ENCODE assay signal across 17 cellular contexts in genomic region chr6:87093199-87093598, GRCh38. TPM values are rescaled to one million over a fixed set of nuclear protein-coding genes. Genes with fewer than 3 reads are reported as not detected.
DNase-seq lines count a peak whose midpoint lies in the region; ATAC-seq, FAIRE-seq and TF ChIP-seq lines count a peak whose summit lies in the region.
"Had no signal": no experiment of that assay in that cellular context is flagged by ENCODE, and none has a peak within 500 bp of the region (broad histone marks: within the 10 kb centered on the region; RNA-seq: fewer than 3 reads in every experiment).

No MANE protein-coding gene starts in this region.

- 0 out of 2 replicates have a peak overlapping the region, but pooled peaks have one; percentile 17 for H2AFZ ChIP-seq in SK-N-SH (ENCODE audit: low read depth)
- no peak overlapping the region for H2AFZ ChIP-seq in endothelial cell of umbilical vein (ENCODE audit: low read depth, low read length)

- H3K36me3 Mint-ChIP-seq in HFFc6 (ENCODE audit: low read depth), result no peaks in the 10 kb centered on the region
- H3K36me3 Mint-ChIP-seq: CD4-positive, CD25-positive, alpha-beta regulatory T cell had no signal

- TF ChIP-seq RAD21 in SK-N-SH (IDR thresholded peaks at IDR 0.05; ENCODE audit: low read length), result no peak

- peaks cover 3% of the 10 kb centered on the region for H3K27me3 Mint-ChIP-seq in HFFc6 (ENCODE audit: insufficient read depth)

- no peak for FAIRE-seq in endothelial cell of umbilical vein (lab: Jason Lieb, UNC)
- FAIRE-seq: G401.6, GM19239 had no signal

- peak overlapping the region; percentile 72 for H3K27ac Mint-ChIP-seq in HFFc6
- H3K27ac Mint-ChIP-seq: CD4-positive, CD25-positive, alpha-beta regulatory T cell had no signal

- H3K79me2 ChIP-seq in SK-N-SH (ENCODE audit: insufficient read depth) (no peaks in the 10 kb centered on the region), endothelial cell of umbilical vein (ENCODE audit: control insufficient read depth, insufficient read depth, low read length) (no peaks in the 10 kb centered on the region)

- BruUV-seq in endothelial cell of umbilical vein (replicated peaks; lab: Mats Ljungman, UMichigan), result no TSS peak

- H3K27ac ChIP-seq in SK-N-SH (ENCODE audit: low read depth in 2 of 2, low read length in 1 of 2), result peak overlapping the region in 1 of 2 experiments; percentile 68; a peak in 2 of 4 replicates
- H3K27ac ChIP-seq in endothelial cell of umbilical vein (ENCODE audit: insufficient read depth, low read depth, low read length), result no peak overlapping the region
- no peak overlapping the region for H3K27ac ChIP-seq in upper lobe of right lung
- H3K27ac ChIP-seq: BLaER1 treated with 17β-estradiol and CSF1 and Interleukin-3, amounts not matched to agents 10 nM and 100 nM had no signal

- no peaks in the 10 kb centered on the region for H3K27me3 ChIP-seq in SK-N-SH (ENCODE audit: insufficient read depth)
- peaks cover 0 to 4% of the 10 kb centered on the region in 2 experiments for H3K27me3 ChIP-seq in endothelial cell of umbilical vein (ENCODE audit: control insufficient read depth in 2 of 2, insufficient read depth in 2 of 2, low read length in 2 of 2)
- H3K27me3 ChIP-seq in upper lobe of right lung, result peaks cover 4% of the 10 kb centered on the region
- H3K27me3 ChIP-seq: BLaER1 treated with 17β-estradiol and CSF1 and Interleukin-3, amounts not matched to agents 10 nM and 100 nM had no signal

- H3K9me2 ChIP-seq in SK-N-SH, result no peaks in the 10 kb centered on the region

- H3K4me1 ChIP-seq in SK-N-SH (ENCODE audit: control insufficient read depth in 1 of 2, insufficient read depth in 2 of 2, low read depth in 1 of 2, low read length in 1 of 2) (peaks cover 0 to 9% of the 10 kb centered on the region in 2 experiments; a peak in 1 of 4 replicates), endothelial cell of umbilical vein (ENCODE audit: control insufficient read depth, extremely low read depth, insufficient read depth, low read length) (peaks cover 11% of the 10 kb centered on the region), upper lobe of right lung (no peaks in the 10 kb centered on the region)
- H3K4me1 ChIP-seq: BLaER1 treated with 17β-estradiol and CSF1 and Interleukin-3, amounts not matched to agents 10 nM and 100 nM had no signal

- H3K4me2 ChIP-seq in SK-N-SH, result peak overlapping the region; percentile 63; the same call in 1 of the 2 replicates
- H3K4me2 ChIP-seq in endothelial cell of umbilical vein (ENCODE audit: insufficient read depth, low read length), result peak overlapping the region; percentile 52
- H3K4me2 ChIP-seq: BLaER1 treated with 17β-estradiol and CSF1 and Interleukin-3, amounts not matched to agents 10 nM and 100 nM had no signal

- H3K9me3 Mint-ChIP-seq in HFFc6, result no peaks in the 10 kb centered on the region

- CTCF ChIA-PET in SK-N-SH (lab: Yijun Ruan, JAX) (interaction anchor here (2.6 kb wide), 1 partner anchor 15 kb away, joined by 14 read pairs; no protein-coding TSS in a partner anchor), endothelial cell of umbilical vein (lab: Charles Lee) (interaction anchor here (2.2 to 4.3 kb wide), 2 partner anchors 13 to 26 kb away, joined by 9 to 34 read pairs; no protein-coding TSS in a partner anchor)

- H3K36me3 ChIP-seq in SK-N-SH (replicated peaks in 1 of 2; ENCODE audit: control insufficient read depth in 1 of 2, insufficient read depth in 2 of 2, low read length in 1 of 2) (no peaks in the 10 kb centered on the region), endothelial cell of umbilical vein (ENCODE audit: control insufficient read depth in 2 of 2, extremely low read depth in 1 of 2, insufficient read depth in 2 of 2, low read length in 2 of 2) (no peaks in the 10 kb centered on the region), upper lobe of right lung (no peaks in the 10 kb centered on the region)
- H3K36me3 ChIP-seq: BLaER1 treated with 17β-estradiol and CSF1 and Interleukin-3, amounts not matched to agents 10 nM and 100 nM had no signal

- no peak for TF ChIP-seq POLR2A in endothelial cell of umbilical vein (IDR thresholded peaks at IDR 0.05; ENCODE audit: low read depth, low read length)

- no peak for ATAC-seq in SK-N-SH treated with all-trans-retinoic acid at 6 μM for 48 hours
- no peak for ATAC-seq in esophagus mucosa
- no peak for ATAC-seq in upper lobe of right lung

- DNase-seq in SK-N-SH, result no peak
- DNase-seq in HFFc6, result no peak
- DNase-seq in endothelial cell of umbilical vein (ENCODE audit: low read depth, low spot score), result peak; percentile 3
- DNase-seq in upper lobe of right lung, result no peak
- no peak for DNase-seq in germinal center (ENCODE audit: low spot score)
- DNase-seq: 8988T; ACHN; CD4-positive, CD25-positive, alpha-beta regulatory T cell; DMS 273 treated with DMSO at 0.1 percent for 48 hours had no signal

- dilution Hi-C loops in endothelial cell of umbilical vein (cut with MboI; ENCODE audit: extremely low pct_ligation_motif_present, low sequenced_read_pairs), result no loop called here

- H3K4me3 Mint-ChIP-seq in HFFc6, result peak overlapping the region; percentile 44
- H3K4me3 Mint-ChIP-seq: CD4-positive, CD25-positive, alpha-beta regulatory T cell had no signal

- intact Hi-C loops in endothelial cell of umbilical vein (cut with micrococcal nuclease), result no loop called here
- intact Hi-C loops in upper lobe of right lung (cut with DNase I), result no loop called here

- H3F3A ChIP-seq in SK-N-SH (replicated peaks; ENCODE audit: insufficient read depth), result peaks cover 6% of the 10 kb centered on the region

- peaks cover 35% of the 10 kb centered on the region for H3K4me1 Mint-ChIP-seq in HFFc6 (ENCODE audit: low read depth)
- H3K4me1 Mint-ChIP-seq: CD4-positive, CD25-positive, alpha-beta regulatory T cell had no signal

- no peak overlapping the region for H3K4me3 ChIP-seq in SK-N-SH (ENCODE audit: low read depth in 2 of 2, low read length in 1 of 2)
- no peak overlapping the region for H3K4me3 ChIP-seq in endothelial cell of umbilical vein (replicated peaks in 1 of 3; ENCODE audit: insufficient read depth in 1 of 3, low read depth in 1 of 3, low read length in 3 of 3)
- H3K4me3 ChIP-seq in upper lobe of right lung, result no peak overlapping the region
- H3K4me3 ChIP-seq: BLaER1 treated with 17β-estradiol and CSF1 and Interleukin-3, amounts not matched to agents 10 nM and 100 nM had no signal

- no peaks in the 10 kb centered on the region for H3K9me1 ChIP-seq in endothelial cell of umbilical vein (replicated peaks; ENCODE audit: control insufficient read depth, extremely low read depth, insufficient read depth, low read length)

- no peaks in the 10 kb centered on the region for H3K9me3 ChIP-seq in SK-N-SH
- H3K9me3 ChIP-seq in endothelial cell of umbilical vein (replicated peaks; ENCODE audit: control insufficient read depth, insufficient read depth, low read length), result no peaks in the 10 kb centered on the region
- no peaks in the 10 kb centered on the region for H3K9me3 ChIP-seq in upper lobe of right lung
- H3K9me3 ChIP-seq: BLaER1 treated with 17β-estradiol and CSF1 and Interleukin-3, amounts not matched to agents 10 nM and 100 nM had no signal

- H4K20me1 ChIP-seq in SK-N-SH (ENCODE audit: insufficient read depth), result no peaks in the 10 kb centered on the region
- no peaks in the 10 kb centered on the region for H4K20me1 ChIP-seq in endothelial cell of umbilical vein (replicated peaks; ENCODE audit: control insufficient read depth, extremely low read depth, insufficient read depth, low read length)
- H4K20me1 ChIP-seq: BLaER1 treated with 17β-estradiol and CSF1 and Interleukin-3, amounts not matched to agents 10 nM and 100 nM had no signal

- TF ChIP-seq CTCF in SK-N-SH (IDR thresholded peaks at IDR 0.05) (no peak), HFFc6 (IDR thresholded peaks at IDR 0.05) (no peak), endothelial cell of umbilical vein (IDR thresholded peaks at IDR 0.05; ENCODE audit: extremely low read depth in 1 of 2, insufficient read depth in 1 of 2, low read depth in 1 of 2, low read length in 2 of 2) (no peak), upper lobe of right lung (IDR thresholded peaks at IDR 0.05) (no peak)

- POLR2A ChIA-PET in SK-N-SH (lab: Yijun Ruan, JAX) (no interaction called here), endothelial cell of umbilical vein (lab: Charles Lee) (no interaction called here)

- H3K9ac ChIP-seq in SK-N-SH, result peak overlapping the region; percentile 5; the same call in 1 of the 2 replicates
- no peak overlapping the region for H3K9ac ChIP-seq in endothelial cell of umbilical vein (replicated peaks; ENCODE audit: extremely low read depth, insufficient read depth, low read length)
- H3K9ac ChIP-seq: BLaER1 treated with 17β-estradiol and CSF1 and Interleukin-3, amounts not matched to agents 10 nM and 100 nM had no signal

- TF ChIP-seq EP300 in SK-N-SH (IDR thresholded peaks at IDR 0.05; ENCODE audit: borderline replicate concordance in 1 of 2, low read depth in 1 of 2, low read length in 1 of 2), result no peak

TF ChIP-seq in endothelial cell of umbilical vein, 7 proteins besides CTCF, POLR2A, EP300 and RAD21 (continues in another document):
- TF ChIP-seq JUN (IDR thresholded peaks at IDR 0.05; ENCODE audit: borderline replicate concordance, insufficient read depth, insufficient read length, low read depth) (no peak), GATA2 (IDR thresholded peaks at IDR 0.05; ENCODE audit: insufficient read depth, insufficient read length, low read depth, low read length) (no peak), EZH2 (IDR thresholded peaks at IDR 0.05; ENCODE audit: borderline replicate concordance, low read depth, low read length, severe bottlenecking) (no peak), FOS (IDR thresholded peaks at IDR 0.05; ENCODE audit: borderline replicate concordance, insufficient read depth, low read length) (no peak)
- TF ChIP-seq, protein P1, sequence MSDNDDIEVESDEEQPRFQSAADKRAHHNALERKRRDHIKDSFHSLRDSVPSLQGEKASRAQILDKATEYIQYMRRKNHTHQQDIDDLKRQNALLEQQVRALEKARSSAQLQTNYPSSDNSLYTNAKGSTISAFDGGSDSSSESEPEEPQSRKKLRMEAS (IDR thresholded peaks at IDR 0.05; ENCODE audit: insufficient read depth, insufficient read length), result no peak

RNA-seq across cellular contexts. Expression of gene CGA, which starts 1.7 kb away (rescaled TPM):
- polyA plus RNA-seq in SK-N-SH (2012; rRNA removed) (0.10 and 0.18 TPM in 2 replicates), endothelial cell of umbilical vein (0.10 TPM in 1 of 2 replicates, not detected in the other)
- polyA plus RNA-seq in SK-N-SH (2012; cell fraction: cytosol; rRNA removed), result 0.04 and 0.10 TPM in 2 replicates
- polyA plus RNA-seq in SK-N-SH (2012; cell fraction: nucleus; rRNA removed), result 0.25 and 0.41 TPM in 2 replicates
- total RNA-seq in HFFc6 (2021; fragmentation: NEBNext Ultra II Directional; extraction: Animal tissue kit (Norgen Biotek cat#: 25700)), result 1 to 10 TPM in 5 of 6 experiments, under 1 TPM in 1; 0.78 to 1.5 (median 1.1) TPM
- total RNA-seq in endothelial cell of umbilical vein (not detected in 2 replicates), esophagus mucosa (not detected), upper lobe of right lung (not detected)
- 0.25 and 0.32 TPM in 2 replicates for polyA plus RNA-seq in endothelial cell of umbilical vein (2011; cell fraction: cytosol; rRNA removed)
- 0.50 and 0.66 TPM in 2 replicates for polyA plus RNA-seq in endothelial cell of umbilical vein (2011; cell fraction: nucleus; rRNA removed)
- polyA plus RNA-seq in endothelial cell of umbilical vein (2012), result not detected in 2 replicates
- not detected in 2 replicates for polyA minus RNA-seq in endothelial cell of umbilical vein
- polyA minus RNA-seq in endothelial cell of umbilical vein (2011; cell fraction: cytosol; rRNA and poly(A)+ RNA removed), result 60.7 TPM
- polyA minus RNA-seq in endothelial cell of umbilical vein (2011; cell fraction: nucleus; rRNA and poly(A)+ RNA removed), result 3.2 and 4.5 TPM in 2 replicates
- total RNA-seq: Daoy, H4, HT1080 had no signal
- polyA plus RNA-seq: CD4-positive, CD25-positive, alpha-beta regulatory T cell had no signal
